Comparison of ENCODE assay signal across 15 cellular contexts in genomic region chr9:121509175-121509574, GRCh38. TPM values are rescaled to one million over a fixed set of nuclear protein-coding genes. Genes with fewer than 3 reads are reported as not detected.
DNase-seq lines count a peak whose midpoint lies in the region; ATAC-seq and TF ChIP-seq lines count a peak whose summit lies in the region.
"Had no signal": no experiment of that assay in that cellular context is flagged by ENCODE, and none has a peak within 500 bp of the region (broad histone marks: within the 10 kb centered on the region; RNA-seq: fewer than 3 reads in every experiment).

No MANE protein-coding gene starts in this region.

- H2BK12ac ChIP-seq in H9 (ENCODE audit: insufficient read length, low read depth, low read length) = no peak overlapping the region

- no peak overlapping the region for H2AFZ ChIP-seq in H9 (ENCODE audit: low read length)

- no peaks in the 10 kb centered on the region for H3K79me2 ChIP-seq in H9 (ENCODE audit: insufficient read depth, low read length)

- H3K23me2 ChIP-seq in H9 (ENCODE audit: insufficient read length, low read depth, low read length, poor library complexity, severe bottlenecking) = no peaks in the 10 kb centered on the region

- H3K27ac ChIP-seq in BLaER1 = no peak overlapping the region
- no peak overlapping the region for H3K27ac ChIP-seq in H9 (ENCODE audit: insufficient read length, low read depth, low read length)
- peak overlapping the region; percentile 76 to 87 for H3K27ac ChIP-seq in thoracic aorta

- no peak overlapping the region for H4K5ac ChIP-seq in H9 (ENCODE audit: insufficient read length, low read depth, low read length)

- no peak overlapping the region for H3K27ac Mint-ChIP-seq in H9
- H3K27ac Mint-ChIP-seq: CD4-positive, CD25-positive, alpha-beta regulatory T cell had no signal

- H2BK15ac ChIP-seq in H9 (ENCODE audit: low read depth, low read length) = no peak overlapping the region

- H3K56ac ChIP-seq in H9 (ENCODE audit: insufficient read length, low read depth, low read length) = no peak overlapping the region

- no CpG with 5 or more reads among the region's 5 CpGs for WGBS in H9 (ENCODE audit: extremely low coverage, insufficient read length, low lambda C conversion rate)

- H3K9me3 Mint-ChIP-seq in H9 = no peaks in the 10 kb centered on the region

- H3K4me1 ChIP-seq in BLaER1 = peaks cover 60% of the 10 kb centered on the region
- H3K4me1 ChIP-seq in H9 (ENCODE audit: insufficient read depth, low read length) = peaks cover 2% of the 10 kb centered on the region; the same call in 1 of the 2 replicates
- H3K4me1 ChIP-seq in thoracic aorta (ENCODE audit: control insufficient read depth in 1 of 2, low read depth in 2 of 2) = peaks cover 17 to 32% of the 10 kb centered on the region in 2 donors

- no peaks in the 10 kb centered on the region for H3K79me1 ChIP-seq in H9 (ENCODE audit: insufficient read depth, low read depth, low read length, poor library complexity, severe bottlenecking)

- H3K4me3 ChIP-seq in BLaER1 (no peak overlapping the region), cardiac fibroblast (replicated peaks in 1 of 2; ENCODE audit: low read depth in 2 of 2, low read length in 2 of 2) (no peak overlapping the region), thoracic aorta (no peak overlapping the region)
- H3K4me3 ChIP-seq: GM12878 had no signal

- no peak overlapping the region for H2AK5ac ChIP-seq in H9 (ENCODE audit: insufficient read length, low read length)

- H3K4me1 Mint-ChIP-seq in H9 = peaks cover 26 to 34% of the 10 kb centered on the region in 2 experiments
- H3K4me1 Mint-ChIP-seq: CD4-positive, CD25-positive, alpha-beta regulatory T cell had no signal

- H3K9me3 ChIP-seq in BLaER1 = peaks cover 33% of the 10 kb centered on the region
- H3K9me3 ChIP-seq in H9 (ENCODE audit: control insufficient read depth, low read depth, low read length) = no peaks in the 10 kb centered on the region
- H3K9me3 ChIP-seq in thoracic aorta = no peaks in the 10 kb centered on the region

- H3K23ac ChIP-seq in H9 (ENCODE audit: insufficient read length, low read depth, low read length) = no peak overlapping the region

- H3T11ph ChIP-seq in H9 (ENCODE audit: low read length) = no peak overlapping the region

- H2BK5ac ChIP-seq in H9 (ENCODE audit: insufficient read length, low read length) = no peak overlapping the region

- no peak overlapping the region for H4K8ac ChIP-seq in H9 (replicated peaks; ENCODE audit: insufficient read length, low read depth, low read length)

- H3K4me2 ChIP-seq in BLaER1 (peak overlapping the region; percentile 47), H9 (ENCODE audit: insufficient read depth, insufficient read length, low read length) (no peak overlapping the region)

- no peak overlapping the region for H3K4ac ChIP-seq in H9 (ENCODE audit: low read depth, low read length)

- H3K36me3 ChIP-seq in BLaER1 (no peaks in the 10 kb centered on the region), thoracic aorta (no peaks in the 10 kb centered on the region)

- no peaks in the 10 kb centered on the region; a peak in 1 of 7 replicates for H3K36me3 Mint-ChIP-seq in H9 (ENCODE audit: insufficient read depth in 1 of 3, low read depth in 3 of 3)
- H3K36me3 Mint-ChIP-seq: CD4-positive, CD25-positive, alpha-beta regulatory T cell had no signal

- H3K27me3 ChIP-seq in BLaER1 = no peaks in the 10 kb centered on the region
- H3K27me3 ChIP-seq in H9 (ENCODE audit: insufficient read depth, low read length) = no peaks in the 10 kb centered on the region; the same call in 1 of the 2 replicates
- no peaks in the 10 kb centered on the region for H3K27me3 ChIP-seq in thoracic aorta (replicated peaks; ENCODE audit: insufficient read depth)

- H3K4me3 Mint-ChIP-seq in H9 = no peak overlapping the region
- H3K4me3 Mint-ChIP-seq: CD4-positive, CD25-positive, alpha-beta regulatory T cell had no signal

- H4K91ac ChIP-seq in H9 (ENCODE audit: insufficient read length, low read depth, low read length) = no peak overlapping the region

- peaks cover 37% of the 10 kb centered on the region for H3K27me3 Mint-ChIP-seq in H9 (ENCODE audit: low read depth)

- peak overlapping the region; percentile 76 for H2BK20ac ChIP-seq in H9 (ENCODE audit: low read depth, low read length, poor library complexity, severe bottlenecking)

- H3K14ac ChIP-seq in H9 (ENCODE audit: insufficient read depth, low read length) = no peak overlapping the region

- H3K18ac ChIP-seq in H9 (ENCODE audit: insufficient read length, low read depth, low read length) = no peak overlapping the region

- no peak for ATAC-seq in thoracic aorta (ENCODE audit: insufficient number of reproducible peaks, low FRiP score, low read depth)
- no peak for ATAC-seq in activated CD4-positive, CD25-positive, alpha-beta regulatory T cell treated with anti-CD3 and anti-CD28 coated beads, Interleukin-2, amount 50 U/mL, for 24 hours
- ATAC-seq: GM12878, HCT116 had no signal

- DNase-seq in H9 = no peak
- peak; percentile 19 to 75 for DNase-seq in cardiac fibroblast (ENCODE audit: low read depth in 2 of 2)
- no peak for DNase-seq in thoracic aorta (ENCODE audit: low spot score)
- no peak for DNase-seq in activated T-cell treated with anti-CD3 and anti-CD28 coated beads, Interleukin-2, amount 50 U/mL, for 48 hours
- no peak for DNase-seq in middle frontal gyrus (ENCODE audit: extremely low spot score, low spot score)
- DNase-seq: ACHN; CD4-positive, CD25-positive, alpha-beta regulatory T cell; KG1 had no signal

- H2BK120ac ChIP-seq in H9 (ENCODE audit: low read depth, low read length, poor library complexity, severe bottlenecking) = no peak overlapping the region

- no peaks in the 10 kb centered on the region for H4K20me1 ChIP-seq in BLaER1
- H4K20me1 ChIP-seq in H9 (ENCODE audit: control insufficient read depth, insufficient read depth, insufficient read length) = no peaks in the 10 kb centered on the region

- H3K9ac ChIP-seq in BLaER1 (no peak overlapping the region), H9 (ENCODE audit: extremely low read depth, insufficient read length, low read length) (no peak overlapping the region)

- no peak for TF ChIP-seq CTCF in H9 (conservative IDR thresholded peaks at IDR 0.05)
- no peak for TF ChIP-seq CTCF in cardiac fibroblast (IDR thresholded peaks at IDR 0.05; ENCODE audit: low read depth, low read length)
- no peak for TF ChIP-seq CTCF in thoracic aorta (IDR thresholded peaks at IDR 0.05)

RNA-seq across cellular contexts. Expression of gene GGTA1, which starts 9.5 kb away (rescaled TPM):
- not detected in 2 replicates for total RNA-seq in H9 (2021)
- 100 to 1,000 TPM in 1 of 2 donors, 10 to 100 TPM in 1; 55.1 to 102 TPM for total RNA-seq in thoracic aorta
- total RNA-seq: A172, Daoy, G401 had no signal

Comparison
In these comparisons a context has a peak if more than half of its experiments do, and no peak if none do; other contexts are left out.
1. H3K27ac ChIP-seq: peak in thoracic aorta (2 of 2); none in BLaER1 (single experiment) and H9 (single experiment).
2. DNase-seq: peak in cardiac fibroblast (2 of 2); none in H9 (single experiment), thoracic aorta (single experiment), activated T-cell treated with anti-CD3 and anti-CD28 coated beads, Interleukin-2, amount 50 U/mL, for 48 hours (0 of 2) and middle frontal gyrus (single experiment).
3. RNA of gene GGTA1, which starts 9.5 kb away (total RNA-seq): 55.1 to 102 TPM in thoracic aorta; not detected in H9; every median in the first group is over 10 times any median in the second.